ENCODE assay signal across 27 cellular contexts in the genomic region with DNA sequence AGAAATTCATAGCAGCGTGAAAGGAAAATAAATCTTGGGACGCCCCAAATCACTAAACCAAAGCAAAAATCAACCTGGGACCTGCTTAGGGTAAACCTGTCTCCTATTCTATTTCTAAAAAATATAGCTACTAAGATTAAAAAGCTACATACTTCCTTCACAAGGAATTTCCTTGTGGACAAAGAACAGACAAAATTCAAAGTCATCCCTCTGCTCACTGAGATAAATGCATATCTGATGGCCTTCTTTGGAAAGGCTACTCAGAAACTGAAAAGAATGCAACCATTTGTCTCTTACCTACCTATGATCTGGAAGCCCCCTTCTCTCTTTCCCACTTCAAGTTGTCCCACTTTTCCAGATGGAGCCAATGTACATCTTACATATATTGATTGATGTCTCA.
"Had no signal": no experiment of that assay in that cellular context is flagged by ENCODE, and none has a peak within 500 bp of the region (broad histone marks: within the 10 kb centered on the region; RNA-seq: fewer than 3 reads in every experiment).

No MANE protein-coding gene starts in this region.

- H3K36me3 ChIP-seq: colonic mucosa, esophagus muscularis mucosa, esophagus squamous epithelium, gastrocnemius medialis, gastroesophageal sphincter, heart left ventricle, heart right ventricle had no signal

- H3K4me3 ChIP-seq: colonic mucosa, coronary artery, dorsolateral prefrontal cortex, esophagus muscularis mucosa, esophagus squamous epithelium, gastrocnemius medialis, gastroesophageal sphincter, heart left ventricle, heart right ventricle had no signal

- DNase-seq: colonic mucosa; cortex of kidney; dermis blood vessel endothelial cell; dorsolateral prefrontal cortex; effector CD4-positive, alpha-beta T cell; effector CD8-positive, alpha-beta T cell; effector memory CD4-positive, alpha-beta T cell; effector memory CD8-positive, alpha-beta T cell; endodermal cell; erythroblast; esophagus squamous epithelium; foreskin fibroblast; foreskin keratinocyte; foreskin melanocyte; gastrocnemius medialis; glutamatergic neuron; head of caudate nucleus; heart left ventricle; heart right ventricle had no signal

- H3K9me3 ChIP-seq: colonic mucosa, gastrocnemius medialis had no signal

- FAIRE-seq: colon, endometrium, endothelial cell of umbilical vein had no signal

- H3K27me3 ChIP-seq: colonic mucosa, dorsolateral prefrontal cortex, esophagus muscularis mucosa, esophagus squamous epithelium, foreskin keratinocyte, gastrocnemius medialis, gastroesophageal sphincter, heart left ventricle, heart right ventricle had no signal

- H3K27ac ChIP-seq: colonic mucosa, coronary artery, dorsolateral prefrontal cortex, epithelial cell of prostate, esophagus muscularis mucosa, esophagus squamous epithelium, foreskin keratinocyte, gastrocnemius medialis, gastroesophageal sphincter, heart left ventricle, heart right ventricle had no signal

- H3K4me1 ChIP-seq: colonic mucosa, esophagus muscularis mucosa, esophagus squamous epithelium, foreskin keratinocyte, gastrocnemius medialis, gastroesophageal sphincter, heart left ventricle, heart right ventricle had no signal

- ATAC-seq: effector memory CD8-positive, alpha-beta T cell; esophagus mucosa; foreskin keratinocyte; gastrocnemius medialis; gastroesophageal sphincter; heart left ventricle; heart right ventricle had no signal
